ENCODE assay signal across 8 cellular contexts in the genomic region with DNA sequence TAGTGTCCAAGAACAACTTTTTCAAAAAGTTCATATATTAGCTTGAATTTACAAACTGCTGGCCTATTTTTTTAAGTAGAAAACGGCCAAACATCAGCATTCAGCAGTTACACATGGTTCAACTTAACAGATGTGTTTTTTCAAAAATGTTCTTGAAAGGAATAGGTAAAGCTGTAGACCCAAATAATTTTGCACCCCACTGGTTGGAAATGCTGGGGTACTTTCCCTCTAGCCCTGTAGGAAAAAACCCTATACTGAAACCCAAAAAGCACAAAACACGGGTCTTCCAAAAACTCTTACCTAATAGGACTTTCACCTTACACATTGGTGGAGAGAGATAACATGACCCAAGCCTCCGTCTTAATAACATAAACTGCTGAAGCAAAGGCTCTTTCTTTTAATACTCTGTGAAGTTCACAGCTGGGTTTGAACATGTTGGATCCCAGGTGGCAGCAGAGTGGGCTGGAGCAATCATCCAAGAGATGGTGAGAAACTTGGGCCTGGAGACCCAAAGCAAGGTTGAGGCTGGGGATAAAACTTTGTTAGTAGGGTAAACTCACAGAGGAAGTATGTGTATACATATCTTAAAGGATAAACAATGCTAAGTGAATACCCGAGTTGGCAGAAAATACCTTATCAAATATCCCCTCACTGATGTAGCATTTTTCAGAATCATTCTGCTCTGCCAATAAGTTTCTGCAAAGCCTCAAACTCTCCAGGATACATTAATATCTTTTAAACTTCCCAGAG. TPM values are rescaled to one million over a fixed set of nuclear protein-coding genes. Genes with fewer than 3 reads are reported as not detected.
A peak's percentile ranks its signal among the peaks of the same experiment; 100 is the strongest.
DNase-seq lines count a peak whose midpoint lies in the region; ATAC-seq and TF ChIP-seq lines count a peak whose summit lies in the region.

No MANE protein-coding gene starts in this region.

- H3K27me3 Mint-ChIP-seq in CD14-positive monocyte (ENCODE audit: low read depth in 3 of 3) (peaks cover 0 to 2% (median 0%) of the 10 kb centered on the region in 3 donors), natural killer cell (ENCODE audit: low read depth in 2 of 2) (no peaks in the 10 kb centered on the region)
- H3K27me3 Mint-ChIP-seq in central memory CD8-positive, alpha-beta T cell = no peaks in the 10 kb centered on the region

- H3K27ac Mint-ChIP-seq in CD14-positive monocyte (peak overlapping the region; percentile 81 to 94 (median 90)), natural killer cell (peak overlapping the region; percentile 89 to 94)
- H3K27ac Mint-ChIP-seq in central memory CD8-positive, alpha-beta T cell (ENCODE audit: low read depth) = peak overlapping the region; percentile 85

- H3K9me3 Mint-ChIP-seq in CD14-positive monocyte = no peaks in the 10 kb centered on the region
- H3K9me3 Mint-ChIP-seq in central memory CD8-positive, alpha-beta T cell = no peaks in the 10 kb centered on the region
- H3K9me3 Mint-ChIP-seq in natural killer cell = no peaks in the 10 kb centered on the region

- H3K4me1 Mint-ChIP-seq in CD14-positive monocyte (peaks cover 52% of the 10 kb centered on the region), natural killer cell (peaks cover 44 to 56% of the 10 kb centered on the region in 2 donors)
- peaks cover 45% of the 10 kb centered on the region for H3K4me1 Mint-ChIP-seq in central memory CD8-positive, alpha-beta T cell

- ATAC-seq in central memory CD8-positive, alpha-beta T cell (replicated peaks; ENCODE audit: extremely low read depth, poor library complexity, severe bottlenecking) = no peak
- no peak for ATAC-seq in natural killer cell

- DNase-seq in CD14-positive monocyte (ENCODE audit: low spot score) (no peak), LNCaP clone FGC (ENCODE audit: low read depth) (no peak), natural killer cell (no peak), midbrain (lab: John Stamatoyannopoulos, UW) (no peak), C1 segment of cervical spinal cord (lab: John Stamatoyannopoulos, UW) (no peak), GM19238 (ENCODE audit: insufficient read length, low spot score) (no peak), superior temporal gyrus (ENCODE audit: extremely low spot score) (no peak)
- DNase-seq in central memory CD8-positive, alpha-beta T cell (ENCODE audit: low spot score in 2 of 2) = no peak

- peaks cover 24 to 37% of the 10 kb centered on the region in 2 donors for H3K36me3 Mint-ChIP-seq in CD14-positive monocyte
- peaks cover 50% of the 10 kb centered on the region for H3K36me3 Mint-ChIP-seq in central memory CD8-positive, alpha-beta T cell (ENCODE audit: insufficient read depth)
- H3K36me3 Mint-ChIP-seq in natural killer cell = peaks cover 2% of the 10 kb centered on the region

- intact Hi-C loops in CD14-positive monocyte (cut with micrococcal nuclease) (loop anchor here (5.0 to 10.0 kb wide), 5 partner anchors 80 to 167 kb away; a partner anchor contains a TSS), natural killer cell (cut with micrococcal nuclease) (loop anchor here (2.0 to 5.0 kb wide), 3 partner anchors 80 to 165 kb away; a partner anchor contains a TSS)

- H3K4me3 ChIP-seq in LNCaP clone FGC (ENCODE audit: low read depth, low read length) = peak overlapping the region; percentile 84

- TF ChIP-seq CTCF in CD14-positive monocyte (IDR thresholded peaks at IDR 0.05) (no peak), LNCaP clone FGC (IDR thresholded peaks at IDR 0.05; ENCODE audit: control insufficient read depth, extremely low read depth, insufficient read depth) (no peak), natural killer cell (IDR thresholded peaks at IDR 0.05) (no peak)

- H3K4me3 Mint-ChIP-seq in CD14-positive monocyte (peak overlapping the region; percentile 91 to 96), natural killer cell (peak overlapping the region; percentile 95)
- peak overlapping the region; percentile 91 for H3K4me3 Mint-ChIP-seq in central memory CD8-positive, alpha-beta T cell

RNA-seq across cellular contexts. Expression of a gene that starts 0.6 kb away (rescaled TPM):
- polyA plus RNA-seq in CD14-positive monocyte = 1 to 10 TPM; 2.3 to 2.4 TPM
- 10 to 100 TPM; 14.1 to 19.0 (median 17.4) TPM for total RNA-seq in natural killer cell

RNA-seq across cellular contexts. Expression of a gene that starts 4.8 kb away (rescaled TPM):
- polyA plus RNA-seq in CD14-positive monocyte = 100 to 1,000 TPM in 1 of 2 donors, 10 to 100 TPM in 1; 78.6 to 102 TPM
- 10 to 100 TPM; 28.2 to 39.4 (median 31.4) TPM for total RNA-seq in natural killer cell
